ENCODE assay signal across 1 cellular context in genomic region chr12:53379389-53380103, GRCh38.
TF ChIP-seq lines count a peak whose summit lies in the region.

No MANE protein-coding gene starts in this region.

TF ChIP-seq in HepG2, 621 proteins besides CTCF, POLR2A, EP300 and RAD21 (continued from another document):
- TF ChIP-seq ZHX2 (IDR thresholded peaks at IDR 0.05; ENCODE audit: low read depth) (no peak), ZHX2 (CRISPR knock-in tag; IDR thresholded peaks at IDR 0.05; ENCODE audit: borderline replicate concordance) (no peak), AFF4 (CRISPR knock-in tag; IDR thresholded peaks at IDR 0.05) (no peak)
